In genomic region chr10:50540826-50541122, GRCh38 we compare ENCODE assay signal across 10 cellular contexts.
DNase-seq lines count a peak whose midpoint lies in the region; ATAC-seq and TF ChIP-seq lines count a peak whose summit lies in the region.
"Had no signal": no experiment of that assay in that cellular context is flagged by ENCODE, and none has a peak within 500 bp of the region (broad histone marks: within the 10 kb centered on the region; RNA-seq: fewer than 3 reads in every experiment).

No MANE protein-coding gene starts in this region.

- H3K27me3 Mint-ChIP-seq in activated T-helper 17 cell treated with anti-CD3 and anti-CD28 coated beads, Interleukin-2, amount 50 U/mL, for 72 hours = no peaks in the 10 kb centered on the region
- peaks cover 3% of the 10 kb centered on the region for H3K27me3 Mint-ChIP-seq in endothelial cell (ENCODE audit: unreplicated experiment)
- H3K27me3 Mint-ChIP-seq: CD4-positive, alpha-beta memory T cell had no signal

- no peak for TF ChIP-seq CTCF in endothelial cell (IDR thresholded peaks at IDR 0.05; ENCODE audit: unreplicated experiment)

- ATAC-seq in GM19395 (IDR thresholded peaks at IDR 0.05; ENCODE audit: unreplicated experiment) (peak; percentile 4), HG03045 (IDR thresholded peaks at IDR 0.05; ENCODE audit: unreplicated experiment) (peak; percentile 11), HG03039 (IDR thresholded peaks at IDR 0.05; ENCODE audit: unreplicated experiment) (no peak)
- peak; percentile 58 for ATAC-seq in activated T-helper 17 cell treated with anti-CD3 and anti-CD28 coated beads, Interleukin-2, amount 50 U/mL, for 72 hours (replicated peaks)

- H3K4me3 Mint-ChIP-seq in activated T-helper 17 cell treated with anti-CD3 and anti-CD28 coated beads, Interleukin-2, amount 50 U/mL, for 72 hours = peak overlapping the region; percentile 49
- no peak overlapping the region for H3K4me3 Mint-ChIP-seq in endothelial cell (ENCODE audit: unreplicated experiment)

- peak overlapping the region; percentile 62 for H3K4me3 ChIP-seq in GM08714 (ENCODE audit: low read length)

- peaks cover 7% of the 10 kb centered on the region for H3K36me3 Mint-ChIP-seq in activated T-helper 17 cell treated with anti-CD3 and anti-CD28 coated beads, Interleukin-2, amount 50 U/mL, for 72 hours (ENCODE audit: low read depth)
- no peaks in the 10 kb centered on the region for H3K36me3 Mint-ChIP-seq in endothelial cell (ENCODE audit: low read depth, unreplicated experiment)
- H3K36me3 Mint-ChIP-seq: CD4-positive, alpha-beta memory T cell had no signal

- DNase-seq in endothelial cell (ENCODE audit: low spot score) = no peak
- DNase-seq in T1000 (lab: John Stamatoyannopoulos, UW) = no peak
- DNase-seq in SW480 (ENCODE audit: low spot score) = no peak
- DNase-seq: CD4-positive, alpha-beta memory T cell; NCI-H446 treated with DMSO at 0.1 percent for 48 hours had no signal

- no peaks in the 10 kb centered on the region for H3K9me3 Mint-ChIP-seq in activated T-helper 17 cell treated with anti-CD3 and anti-CD28 coated beads, Interleukin-2, amount 50 U/mL, for 72 hours
- no peaks in the 10 kb centered on the region for H3K9me3 Mint-ChIP-seq in endothelial cell (ENCODE audit: unreplicated experiment)
- H3K9me3 Mint-ChIP-seq: CD4-positive, alpha-beta memory T cell had no signal

- peak overlapping the region; percentile 84 for H3K27ac Mint-ChIP-seq in activated T-helper 17 cell treated with anti-CD3 and anti-CD28 coated beads, Interleukin-2, amount 50 U/mL, for 72 hours
- no peak overlapping the region for H3K27ac Mint-ChIP-seq in endothelial cell (ENCODE audit: unreplicated experiment)

- H3K4me1 Mint-ChIP-seq in activated T-helper 17 cell treated with anti-CD3 and anti-CD28 coated beads, Interleukin-2, amount 50 U/mL, for 72 hours = peaks cover 58% of the 10 kb centered on the region
- peaks cover 35% of the 10 kb centered on the region for H3K4me1 Mint-ChIP-seq in endothelial cell (ENCODE audit: unreplicated experiment)
